Comparison of ENCODE assay signal across 1 cellular context in genomic region chr19:13094771-13095392, GRCh38.
TF ChIP-seq lines count a peak whose summit lies in the region.

No MANE protein-coding gene starts in this region.

TF ChIP-seq in HepG2, 621 proteins besides CTCF, POLR2A, EP300 and RAD21:
- TF ChIP-seq ZNF10 (CRISPR knock-in tag; IDR thresholded peaks at IDR 0.05; ENCODE audit: borderline replicate concordance, low read depth) (no peak), RARG (CRISPR knock-in tag; IDR thresholded peaks at IDR 0.05; ENCODE audit: low read depth) (no peak), PAWR (CRISPR knock-in tag; IDR thresholded peaks at IDR 0.05; ENCODE audit: borderline replicate concordance) (no peak), RARA (CRISPR knock-in tag; IDR thresholded peaks at IDR 0.05) (no peak), CSRNP2 (CRISPR knock-in tag; conservative IDR thresholded peaks at IDR 0.05; ENCODE audit: low read depth) (no peak), ZNF570 (CRISPR knock-in tag; IDR thresholded peaks at IDR 0.05; ENCODE audit: borderline replicate concordance) (no peak), MED8 (CRISPR knock-in tag; IDR thresholded peaks at IDR 0.05; ENCODE audit: insufficient replicate concordance) (no peak), NFIB (CRISPR knock-in tag; IDR thresholded peaks at IDR 0.05; ENCODE audit: borderline replicate concordance) (no peak), MEF2D (CRISPR knock-in tag; IDR thresholded peaks at IDR 0.05) (no peak), MED1 (CRISPR knock-in tag; IDR thresholded peaks at IDR 0.05) (no peak), ZBTB3 (CRISPR knock-in tag; IDR thresholded peaks at IDR 0.05; ENCODE audit: borderline replicate concordance, low read depth) (no peak), ZNF317 (CRISPR knock-in tag; IDR thresholded peaks at IDR 0.05) (no peak), ZBTB7B (CRISPR knock-in tag; IDR thresholded peaks at IDR 0.05) (no peak), ZNF3 (CRISPR knock-in tag; IDR thresholded peaks at IDR 0.05) (no peak), ZNF724P (CRISPR knock-in tag; IDR thresholded peaks at IDR 0.05; ENCODE audit: borderline replicate concordance) (no peak), ZNF709 (CRISPR knock-in tag; IDR thresholded peaks at IDR 0.05) (no peak), MTF1 (CRISPR knock-in tag; IDR thresholded peaks at IDR 0.05) (no peak), ZNF235 (CRISPR knock-in tag; IDR thresholded peaks at IDR 0.05; ENCODE audit: borderline replicate concordance) (no peak)
- TF ChIP-seq, protein P1, sequence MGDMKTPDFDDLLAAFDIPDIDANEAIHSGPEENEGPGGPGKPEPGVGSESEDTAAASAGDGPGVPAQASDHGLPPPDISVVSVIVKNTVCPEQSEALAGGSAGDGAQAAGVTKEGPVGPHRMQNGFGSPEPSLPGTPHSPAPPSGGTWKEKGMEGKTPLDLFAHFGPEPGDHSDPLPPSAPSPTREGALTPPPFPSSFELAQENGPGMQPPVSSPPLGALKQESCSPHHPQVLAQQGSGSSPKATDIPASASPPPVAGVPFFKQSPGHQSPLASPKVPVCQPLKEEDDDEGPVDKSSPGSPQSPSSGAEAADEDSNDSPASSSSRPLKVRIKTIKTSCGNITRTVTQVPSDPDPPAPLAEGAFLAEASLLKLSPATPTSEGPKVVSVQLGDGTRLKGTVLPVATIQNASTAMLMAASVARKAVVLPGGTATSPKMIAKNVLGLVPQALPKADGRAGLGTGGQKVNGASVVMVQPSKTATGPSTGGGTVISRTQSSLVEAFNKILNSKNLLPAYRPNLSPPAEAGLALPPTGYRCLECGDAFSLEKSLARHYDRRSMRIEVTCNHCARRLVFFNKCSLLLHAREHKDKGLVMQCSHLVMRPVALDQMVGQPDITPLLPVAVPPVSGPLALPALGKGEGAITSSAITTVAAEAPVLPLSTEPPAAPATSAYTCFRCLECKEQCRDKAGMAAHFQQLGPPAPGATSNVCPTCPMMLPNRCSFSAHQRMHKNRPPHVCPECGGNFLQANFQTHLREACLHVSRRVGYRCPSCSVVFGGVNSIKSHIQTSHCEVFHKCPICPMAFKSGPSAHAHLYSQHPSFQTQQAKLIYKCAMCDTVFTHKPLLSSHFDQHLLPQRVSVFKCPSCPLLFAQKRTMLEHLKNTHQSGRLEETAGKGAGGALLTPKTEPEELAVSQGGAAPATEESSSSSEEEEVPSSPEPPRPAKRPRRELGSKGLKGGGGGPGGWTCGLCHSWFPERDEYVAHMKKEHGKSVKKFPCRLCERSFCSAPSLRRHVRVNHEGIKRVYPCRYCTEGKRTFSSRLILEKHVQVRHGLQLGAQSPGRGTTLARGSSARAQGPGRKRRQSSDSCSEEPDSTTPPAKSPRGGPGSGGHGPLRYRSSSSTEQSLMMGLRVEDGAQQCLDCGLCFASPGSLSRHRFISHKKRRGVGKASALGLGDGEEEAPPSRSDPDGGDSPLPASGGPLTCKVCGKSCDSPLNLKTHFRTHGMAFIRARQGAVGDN (CRISPR knock-in tag; IDR thresholded peaks at IDR 0.05): no peak
- TF ChIP-seq, protein P2, sequence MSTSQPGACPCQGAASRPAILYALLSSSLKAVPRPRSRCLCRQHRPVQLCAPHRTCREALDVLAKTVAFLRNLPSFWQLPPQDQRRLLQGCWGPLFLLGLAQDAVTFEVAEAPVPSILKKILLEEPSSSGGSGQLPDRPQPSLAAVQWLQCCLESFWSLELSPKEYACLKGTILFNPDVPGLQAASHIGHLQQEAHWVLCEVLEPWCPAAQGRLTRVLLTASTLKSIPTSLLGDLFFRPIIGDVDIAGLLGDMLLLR (CRISPR knock-in tag; IDR thresholded peaks at IDR 0.05): no peak
